ENCODE assay signal across 1 cellular context in the genomic region with DNA sequence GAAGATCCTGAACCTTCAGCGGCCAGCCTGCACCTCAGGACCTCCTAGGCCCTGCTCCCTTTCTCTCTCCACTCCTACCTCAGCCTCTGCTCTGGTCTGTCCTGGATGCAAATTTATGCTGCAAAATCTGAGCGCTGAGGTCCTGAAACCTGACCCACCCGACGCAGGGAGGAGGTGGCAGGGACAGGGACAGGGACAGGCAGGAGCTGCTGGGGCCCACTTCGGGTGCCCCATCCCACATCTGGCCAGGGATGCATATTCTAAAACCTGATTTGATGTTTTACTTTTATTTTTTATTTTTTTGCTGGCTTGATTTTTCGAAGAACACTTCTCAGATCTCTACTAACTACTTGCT.
TF ChIP-seq lines count a peak whose summit lies in the region.

No MANE protein-coding gene starts in this region.

TF ChIP-seq in neural cell, 6 proteins besides CTCF, POLR2A, EP300 and RAD21:
- TF ChIP-seq, protein P1, sequence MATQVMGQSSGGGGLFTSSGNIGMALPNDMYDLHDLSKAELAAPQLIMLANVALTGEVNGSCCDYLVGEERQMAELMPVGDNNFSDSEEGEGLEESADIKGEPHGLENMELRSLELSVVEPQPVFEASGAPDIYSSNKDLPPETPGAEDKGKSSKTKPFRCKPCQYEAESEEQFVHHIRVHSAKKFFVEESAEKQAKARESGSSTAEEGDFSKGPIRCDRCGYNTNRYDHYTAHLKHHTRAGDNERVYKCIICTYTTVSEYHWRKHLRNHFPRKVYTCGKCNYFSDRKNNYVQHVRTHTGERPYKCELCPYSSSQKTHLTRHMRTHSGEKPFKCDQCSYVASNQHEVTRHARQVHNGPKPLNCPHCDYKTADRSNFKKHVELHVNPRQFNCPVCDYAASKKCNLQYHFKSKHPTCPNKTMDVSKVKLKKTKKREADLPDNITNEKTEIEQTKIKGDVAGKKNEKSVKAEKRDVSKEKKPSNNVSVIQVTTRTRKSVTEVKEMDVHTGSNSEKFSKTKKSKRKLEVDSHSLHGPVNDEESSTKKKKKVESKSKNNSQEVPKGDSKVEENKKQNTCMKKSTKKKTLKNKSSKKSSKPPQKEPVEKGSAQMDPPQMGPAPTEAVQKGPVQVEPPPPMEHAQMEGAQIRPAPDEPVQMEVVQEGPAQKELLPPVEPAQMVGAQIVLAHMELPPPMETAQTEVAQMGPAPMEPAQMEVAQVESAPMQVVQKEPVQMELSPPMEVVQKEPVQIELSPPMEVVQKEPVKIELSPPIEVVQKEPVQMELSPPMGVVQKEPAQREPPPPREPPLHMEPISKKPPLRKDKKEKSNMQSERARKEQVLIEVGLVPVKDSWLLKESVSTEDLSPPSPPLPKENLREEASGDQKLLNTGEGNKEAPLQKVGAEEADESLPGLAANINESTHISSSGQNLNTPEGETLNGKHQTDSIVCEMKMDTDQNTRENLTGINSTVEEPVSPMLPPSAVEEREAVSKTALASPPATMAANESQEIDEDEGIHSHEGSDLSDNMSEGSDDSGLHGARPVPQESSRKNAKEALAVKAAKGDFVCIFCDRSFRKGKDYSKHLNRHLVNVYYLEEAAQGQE (IDR thresholded peaks at IDR 0.05; ENCODE audit: borderline replicate concordance): no peak
- no peak for TF ChIP-seq POLR2AphosphoS5 (IDR thresholded peaks at IDR 0.05)
- TF ChIP-seq TAF1 (IDR thresholded peaks at IDR 0.05; ENCODE audit: low read depth): no peak
- TF ChIP-seq SMC3 (conservative IDR thresholded peaks at IDR 0.05; ENCODE audit: poor library complexity): no peak
- TF ChIP-seq EZH2 (IDR thresholded peaks at IDR 0.05; ENCODE audit: borderline replicate concordance, insufficient read depth, low read length, poor library complexity, severe bottlenecking): no peak
- TF ChIP-seq MXI1 (conservative IDR thresholded peaks at IDR 0.05; ENCODE audit: poor library complexity, severe bottlenecking): no peak
